Comparison of ENCODE assay signal across 23 cellular contexts in genomic region chr16:86378128-86378527, GRCh38.
DNase-seq lines count a peak whose midpoint lies in the region; ATAC-seq, FAIRE-seq and TF ChIP-seq lines count a peak whose summit lies in the region.
"Had no signal": no experiment of that assay in that cellular context is flagged by ENCODE, and none has a peak within 500 bp of the region (broad histone marks: within the 10 kb centered on the region; RNA-seq: fewer than 3 reads in every experiment).

No MANE protein-coding gene starts in this region.

- H2BK15ac ChIP-seq in mesenchymal stem cell (ENCODE audit: low read depth, poor library complexity, severe bottlenecking) = peak overlapping the region; percentile 88

- intact Hi-C loops in posterior vena cava (cut with DNase I) = no loop called here

- no peaks in the 10 kb centered on the region for H3K27me3 ChIP-seq in BLaER1 treated with 17β-estradiol and CSF1 and Interleukin-3, amounts not matched to agents 10 nM and 100 nM
- H3K27me3 ChIP-seq in bronchial epithelial cell (ENCODE audit: control insufficient read depth, insufficient read depth, low read length) = no peaks in the 10 kb centered on the region
- peaks cover 0 to 14% of the 10 kb centered on the region in 2 experiments for H3K27me3 ChIP-seq in mesenchymal stem cell (ENCODE audit: control insufficient read depth in 1 of 2, insufficient read depth in 1 of 2, low read length in 2 of 2)
- H3K27me3 ChIP-seq: BE2C had no signal

- no peaks in the 10 kb centered on the region for H3K79me1 ChIP-seq in mesenchymal stem cell (replicated peaks; ENCODE audit: low read length, poor library complexity, severe bottlenecking)

- peak; percentile 73 for FAIRE-seq in bronchial epithelial cell (lab: Jason Lieb, UNC)
- FAIRE-seq: A204.1, G401.6, GM12891, GM19239 had no signal

- H2BK120ac ChIP-seq in mesenchymal stem cell (ENCODE audit: low read depth, low read length) = peak overlapping the region; percentile 57

- peak overlapping the region; percentile 42 to 59 for H3K4ac ChIP-seq in mesenchymal stem cell (ENCODE audit: low read depth in 1 of 2, low read length in 2 of 2)

- H2AFZ ChIP-seq in mesenchymal stem cell (ENCODE audit: low read depth, low read length) = no peak overlapping the region

- no peak for ATAC-seq in stimulated activated naive CD8-positive, alpha-beta T cell treated with anti-CD3 and anti-CD28 coated beads, Interleukin-15, Interleukin-2, amounts not matched to agents 100 U/mL and 50 U/mL, for 24 hours

- no peak overlapping the region for H3K14ac ChIP-seq in mesenchymal stem cell (ENCODE audit: low read length in 2 of 2)

- DNase-seq in bronchial epithelial cell (ENCODE audit: low read depth) (no peak), mesenchymal stem cell (no peak), posterior vena cava (ENCODE audit: low spot score) (peak; percentile 62), NCI-H2196 treated with DMSO at 0.1 percent for 48 hours (lab: John Stamatoyannopoulos, UW; ENCODE audit: unreplicated experiment) (no peak), DMS114 treated with DMSO at 0.1 percent for 48 hours (lab: John Stamatoyannopoulos, UW; ENCODE audit: unreplicated experiment) (no peak)
- DNase-seq in stimulated activated naive CD8-positive, alpha-beta T cell treated with anti-CD3 and anti-CD28 coated beads, Interleukin-15, Interleukin-2, amounts not matched to agents 100 U/mL and 50 U/mL, for 24 hours = no peak
- DNase-seq in stimulated activated CD4-positive, alpha-beta T cell treated with anti-CD3 and anti-CD28 coated beads, Interleukin-2, amount 100 ng/mL, for 48 hours = no peak
- DNase-seq: 8988T; ACHN; BE2C; C1 segment of cervical spinal cord; CD4-positive, alpha-beta memory T cell; CD4-positive, CD25-positive, alpha-beta regulatory T cell; CD8-positive, alpha-beta memory T cell; COR-L47; DMS 273 treated with DMSO at 0.1 percent for 48 hours; DMS79 treated with DMSO at 0.1 percent for 48 hours; GF-D8 had no signal

- H3K27ac ChIP-seq in BLaER1 treated with 17β-estradiol and CSF1 and Interleukin-3, amounts not matched to agents 10 nM and 100 nM = no peak overlapping the region
- H3K27ac ChIP-seq in mesenchymal stem cell (ENCODE audit: low read length, poor library complexity, severe bottlenecking) = no peak overlapping the region

- peak overlapping the region; percentile 79 for H4K8ac ChIP-seq in mesenchymal stem cell (ENCODE audit: low read length)

- no peak overlapping the region for H3K4me3 ChIP-seq in BLaER1 treated with 17β-estradiol and CSF1 and Interleukin-3, amounts not matched to agents 10 nM and 100 nM
- H3K4me3 ChIP-seq in bronchial epithelial cell (ENCODE audit: low read depth, low read length) (no peak overlapping the region), mesenchymal stem cell (ENCODE audit: insufficient read depth in 1 of 2, low read depth in 1 of 2, low read length in 2 of 2) (no peak overlapping the region)

- H3K9ac ChIP-seq in BLaER1 treated with 17β-estradiol and CSF1 and Interleukin-3, amounts not matched to agents 10 nM and 100 nM = no peak overlapping the region
- H3K9ac ChIP-seq in mesenchymal stem cell (ENCODE audit: low read length) = no peak overlapping the region

- H2BK5ac ChIP-seq in mesenchymal stem cell (ENCODE audit: low read depth, low read length, poor library complexity, severe bottlenecking) = no peak overlapping the region

- peak overlapping the region in 10 of 11 experiments; percentile 34 to 77 (median 71); a peak in 19 of 22 replicates for H3K4me2 ChIP-seq in BLaER1 treated with 17β-estradiol and CSF1 and Interleukin-3, amounts not matched to agents 10 nM and 100 nM
- no peak overlapping the region for H3K4me2 ChIP-seq in mesenchymal stem cell (ENCODE audit: low read length, poor library complexity, severe bottlenecking)

- H4K20me1 ChIP-seq in BLaER1 treated with 17β-estradiol and CSF1 and Interleukin-3, amounts not matched to agents 10 nM and 100 nM = no peaks in the 10 kb centered on the region

- H3K18ac ChIP-seq in mesenchymal stem cell (ENCODE audit: low read depth in 1 of 2, low read length in 2 of 2) = peak overlapping the region; percentile 80 to 90

- H3K36me3 ChIP-seq in BLaER1 treated with 17β-estradiol and CSF1 and Interleukin-3, amounts not matched to agents 10 nM and 100 nM = no peaks in the 10 kb centered on the region
- no peaks in the 10 kb centered on the region for H3K36me3 ChIP-seq in bronchial epithelial cell (ENCODE audit: control insufficient read depth, insufficient read depth, low read length)
- no peaks in the 10 kb centered on the region for H3K36me3 ChIP-seq in mesenchymal stem cell (ENCODE audit: control insufficient read depth in 1 of 2, insufficient read depth in 2 of 2, low read depth in 1 of 2, low read length in 2 of 2)
- H3K36me3 ChIP-seq: BE2C had no signal

- peak overlapping the region; percentile 94 for H4K91ac ChIP-seq in mesenchymal stem cell (ENCODE audit: low read length)

- no peak for TF ChIP-seq CTCF in bronchial epithelial cell (IDR thresholded peaks at IDR 0.05; ENCODE audit: insufficient read depth, low read length, severe bottlenecking)

- no peak overlapping the region for H2AK5ac ChIP-seq in mesenchymal stem cell (ENCODE audit: low read length, severe bottlenecking)

- peaks cover 21 to 52% (median 31%) of the 10 kb centered on the region in 10 experiments for H3K4me1 ChIP-seq in BLaER1 treated with 17β-estradiol and CSF1 and Interleukin-3, amounts not matched to agents 10 nM and 100 nM
- H3K4me1 ChIP-seq in mesenchymal stem cell (ENCODE audit: control insufficient read depth, insufficient read depth, low read depth, low read length) = peaks cover 2% of the 10 kb centered on the region
- H3K4me1 ChIP-seq: BE2C had no signal

- H3K9me3 ChIP-seq in BLaER1 treated with 17β-estradiol and CSF1 and Interleukin-3, amounts not matched to agents 10 nM and 100 nM (replicated peaks in 1 of 11) = peaks cover 12 to 21% (median 18%) of the 10 kb centered on the region in 11 experiments; a peak in 21 of 22 replicates
- peaks cover 12% of the 10 kb centered on the region for H3K9me3 ChIP-seq in mesenchymal stem cell (ENCODE audit: control insufficient read depth, low read length)
- H3K9me3 ChIP-seq: BE2C had no signal

- WGBS in mesenchymal stem cell = 96% methylated on average over 9 of the region's 9 CpGs

- H3K23ac ChIP-seq in mesenchymal stem cell (ENCODE audit: low read length in 2 of 2) = no peak overlapping the region

- peak overlapping the region; percentile 96 to 98 for H2BK12ac ChIP-seq in mesenchymal stem cell (ENCODE audit: low read length in 2 of 2)
